ENCODE assay signal across 13 cellular contexts in the genomic region with DNA sequence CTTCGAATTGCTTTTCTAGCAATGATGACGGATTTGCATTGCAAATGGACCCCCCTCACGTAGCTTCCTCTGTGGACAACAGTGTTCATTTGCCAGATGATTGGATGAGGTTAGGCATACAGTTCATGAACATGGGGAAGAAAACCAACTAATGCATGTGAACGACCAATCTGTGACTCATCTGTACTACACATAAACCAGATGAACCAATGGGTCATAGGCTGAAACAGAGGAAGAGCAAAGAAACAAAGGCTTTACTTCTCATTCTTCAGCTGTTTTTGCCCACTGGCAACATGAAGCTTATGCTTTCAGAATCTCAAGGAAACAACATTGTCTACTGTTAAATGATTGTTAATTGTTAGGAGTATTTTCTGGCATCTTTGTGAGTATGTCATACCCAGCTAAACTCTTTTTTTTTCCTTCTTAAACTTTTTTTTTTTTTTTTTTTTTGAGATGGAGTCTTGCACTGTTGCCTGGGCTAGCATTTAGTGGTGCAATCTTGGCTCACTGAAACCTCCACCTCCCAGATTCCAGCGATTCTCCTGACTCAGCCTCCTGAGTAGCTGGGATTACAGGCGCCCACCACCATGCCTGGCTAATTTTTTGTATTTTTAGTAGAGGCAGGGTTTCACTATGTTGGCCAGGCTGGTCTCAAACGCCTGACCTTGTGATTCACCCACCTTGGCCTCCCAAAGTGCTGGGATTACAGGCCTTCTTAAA. TPM values are rescaled to one million over a fixed set of nuclear protein-coding genes. Genes with fewer than 3 reads are reported as not detected.
A peak's percentile ranks its signal among the peaks of the same experiment; 100 is the strongest.
DNase-seq lines count a peak whose midpoint lies in the region; ATAC-seq and TF ChIP-seq lines count a peak whose summit lies in the region.
"Had no signal": no experiment of that assay in that cellular context is flagged by ENCODE, and none has a peak within 500 bp of the region (broad histone marks: within the 10 kb centered on the region; RNA-seq: fewer than 3 reads in every experiment).

No MANE protein-coding gene starts in this region.

- H3K27me3 Mint-ChIP-seq in CD14-positive monocyte (ENCODE audit: low read depth in 3 of 3): peaks cover 0 to 8% (median 6%) of the 10 kb centered on the region in 3 donors
- no peaks in the 10 kb centered on the region for H3K27me3 Mint-ChIP-seq in effector memory CD8-positive, alpha-beta T cell
- no peaks in the 10 kb centered on the region for H3K27me3 Mint-ChIP-seq in Calu3 (ENCODE audit: unreplicated experiment)

- peaks cover 15% of the 10 kb centered on the region for H3K36me3 ChIP-seq in adipocyte (ENCODE audit: control insufficient read depth, insufficient read depth, low read length, severe bottlenecking)
- H3K36me3 ChIP-seq in vagina: no peaks in the 10 kb centered on the region

- H3K27me3 ChIP-seq in adipocyte (replicated peaks; ENCODE audit: control insufficient read depth, insufficient read depth, low read length) (no peaks in the 10 kb centered on the region), foreskin keratinocyte (no peaks in the 10 kb centered on the region), vagina (no peaks in the 10 kb centered on the region)

- no peaks in the 10 kb centered on the region for H3K9me3 Mint-ChIP-seq in CD14-positive monocyte
- H3K9me3 Mint-ChIP-seq in effector memory CD8-positive, alpha-beta T cell: peaks cover 0 to 2% of the 10 kb centered on the region in 2 donors
- H3K9me3 Mint-ChIP-seq in Calu3 (ENCODE audit: low read depth, unreplicated experiment): no peaks in the 10 kb centered on the region
- H3K9me3 Mint-ChIP-seq: brain; IgD-negative memory B cell; stimulated activated naive CD8-positive, alpha-beta T cell treated with anti-CD3 and anti-CD28 coated beads, Interleukin-15, Interleukin-2, amounts not matched to agents 100 ng/mL and 50 ng/mL, for 24 hours had no signal

- CTCF ChIA-PET in Calu3 (lab: Charles Lee): interaction anchor here (0.7 kb wide), 1 partner anchor 148 kb away, joined by 5 read pairs; no protein-coding TSS in a partner anchor

- H3K4me3 ChIP-seq in adipocyte (ENCODE audit: low read length) (peak overlapping the region; percentile 56), vagina (no peak overlapping the region)

- no peak for TF ChIP-seq CTCF in foreskin keratinocyte (conservative IDR thresholded peaks at IDR 0.05)
- TF ChIP-seq CTCF in vagina (IDR thresholded peaks at IDR 0.05): no peak
- no peak for TF ChIP-seq CTCF in CD14-positive monocyte (IDR thresholded peaks at IDR 0.05)
- no peak for TF ChIP-seq CTCF in Calu3 (IDR thresholded peaks at IDR 0.05; ENCODE audit: unreplicated experiment)

- H3K27ac ChIP-seq in foreskin keratinocyte (peak overlapping the region; percentile 71), vagina (peak overlapping the region; percentile 20)

- ATAC-seq in foreskin keratinocyte: peak; percentile 88
- ATAC-seq in effector memory CD8-positive, alpha-beta T cell (replicated peaks): no peak
- ATAC-seq: naive thymus-derived CD4-positive, alpha-beta T cell had no signal

- intact Hi-C loops in vagina (cut with DNase I): no loop called here
- intact Hi-C loops in CD14-positive monocyte (cut with micrococcal nuclease): no loop called here
- intact Hi-C loops in Calu3 (cut with micrococcal nuclease; ENCODE audit: unreplicated experiment): no loop called here

- no peaks in the 10 kb centered on the region for H3K36me3 Mint-ChIP-seq in CD14-positive monocyte
- H3K36me3 Mint-ChIP-seq in effector memory CD8-positive, alpha-beta T cell (ENCODE audit: insufficient read depth): no peaks in the 10 kb centered on the region
- H3K36me3 Mint-ChIP-seq in Calu3 (ENCODE audit: insufficient read depth, unreplicated experiment): peaks cover 6% of the 10 kb centered on the region
- H3K36me3 Mint-ChIP-seq: brain; IgD-negative memory B cell; naive thymus-derived CD4-positive, alpha-beta T cell had no signal

- no peak for TF ChIP-seq POLR2A in vagina (IDR thresholded peaks at IDR 0.05)

- H3K9ac ChIP-seq in adipocyte (ENCODE audit: low read length): peak overlapping the region; percentile 74

- H3K9me3 ChIP-seq in adipocyte (ENCODE audit: control insufficient read depth, low read length) (no peaks in the 10 kb centered on the region), vagina (no peaks in the 10 kb centered on the region)

- H3K4me1 ChIP-seq in adipocyte (ENCODE audit: control insufficient read depth, insufficient read depth, low read length): peaks cover 85% of the 10 kb centered on the region
- H3K4me1 ChIP-seq in foreskin keratinocyte: peaks cover 34% of the 10 kb centered on the region
- H3K4me1 ChIP-seq in vagina: peaks cover 45% of the 10 kb centered on the region

- no TSS peak for BruUV-seq in Calu3 (replicated peaks; lab: Mats Ljungman, UMichigan)

- DNase-seq in NOMO-1 treated with DMSO at 0.1 percent for 48 hours (lab: John Stamatoyannopoulos, UW; ENCODE audit: unreplicated experiment): peak; percentile 22
- no peak for DNase-seq in NOMO-1 treated with dmso at 0.1 percent for 144 hours (lab: John Stamatoyannopoulos, UW; ENCODE audit: unreplicated experiment)
- peak; percentile 60 for DNase-seq in adipocyte (ENCODE audit: low read depth)
- DNase-seq in foreskin keratinocyte: peak; percentile 81 to 91
- no peak for DNase-seq in vagina (ENCODE audit: extremely low spot score in 2 of 2)
- no peak for DNase-seq in CD14-positive monocyte (ENCODE audit: low spot score)
- DNase-seq in effector memory CD8-positive, alpha-beta T cell: no peak
- no peak for DNase-seq in Calu3
- DNase-seq: naive thymus-derived CD4-positive, alpha-beta T cell had no signal

- peaks cover 14% of the 10 kb centered on the region for H3K4me1 Mint-ChIP-seq in CD14-positive monocyte
- H3K4me1 Mint-ChIP-seq in effector memory CD8-positive, alpha-beta T cell (ENCODE audit: low read depth in 2 of 2): no peaks in the 10 kb centered on the region
- H3K4me1 Mint-ChIP-seq in Calu3 (ENCODE audit: low read depth, unreplicated experiment): peaks cover 48% of the 10 kb centered on the region
- H3K4me1 Mint-ChIP-seq: naive thymus-derived CD4-positive, alpha-beta T cell had no signal

- H3K27ac Mint-ChIP-seq in CD14-positive monocyte (no peak overlapping the region), Calu3 (ENCODE audit: unreplicated experiment) (no peak overlapping the region)
- H3K27ac Mint-ChIP-seq in effector memory CD8-positive, alpha-beta T cell: no peak overlapping the region
- H3K27ac Mint-ChIP-seq: IgD-negative memory B cell; naive thymus-derived CD4-positive, alpha-beta T cell; stimulated activated naive CD8-positive, alpha-beta T cell treated with anti-CD3 and anti-CD28 coated beads, Interleukin-15, Interleukin-2, amounts not matched to agents 100 ng/mL and 50 ng/mL, for 24 hours had no signal

- H3K4me3 Mint-ChIP-seq in CD14-positive monocyte (no peak overlapping the region), Calu3 (ENCODE audit: low read depth, unreplicated experiment) (no peak overlapping the region)
- H3K4me3 Mint-ChIP-seq in effector memory CD8-positive, alpha-beta T cell: no peak overlapping the region
- H3K4me3 Mint-ChIP-seq: IgD-negative memory B cell; naive thymus-derived CD4-positive, alpha-beta T cell; stimulated activated naive CD8-positive, alpha-beta T cell treated with anti-CD3 and anti-CD28 coated beads, Interleukin-15, Interleukin-2, amounts not matched to agents 100 ng/mL and 50 ng/mL, for 24 hours had no signal

RNA-seq across cellular contexts. Expression of a gene that starts 35.5 kb away (rescaled TPM):
- 109 and 182 TPM in 2 replicates for total RNA-seq in foreskin keratinocyte
- polyA plus RNA-seq in foreskin keratinocyte: 62.6 and 119 TPM in 2 replicates
- 235 TPM for total RNA-seq in vagina
- not detected for polyA plus RNA-seq in CD14-positive monocyte
- total RNA-seq in Calu3 (2022): 14.7 and 51.5 TPM in 2 replicates
- total RNA-seq: naive thymus-derived CD4-positive, alpha-beta T cell; T-helper 2 cell treated with Interferon-gamma antibody and Interleukin-4, amounts not matched to agents 100 ng/mL and 5 ng/mL, for 36 hours had no signal
- polyA plus RNA-seq: IgD-negative memory B cell; naive thymus-derived CD4-positive, alpha-beta T cell had no signal

Comparison
In these comparisons a context has a peak if more than half of its experiments do, and no peak if none do; other contexts are left out.
1. DNase-seq: peak in NOMO-1 treated with DMSO at 0.1 percent for 48 hours (single experiment), adipocyte (single experiment) and foreskin keratinocyte (2 of 2); none in NOMO-1 treated with dmso at 0.1 percent for 144 hours (single experiment), vagina (0 of 2), CD14-positive monocyte (single experiment), effector memory CD8-positive, alpha-beta T cell (0 of 3) and Calu3 (single experiment).